In genomic region chr6:64054870-64055269, GRCh38 we compare ENCODE assay signal across 15 cellular contexts.
DNase-seq lines count a peak whose midpoint lies in the region; ATAC-seq and TF ChIP-seq lines count a peak whose summit lies in the region.
"Had no signal": no experiment of that assay in that cellular context is flagged by ENCODE, and none has a peak within 500 bp of the region (broad histone marks: within the 10 kb centered on the region; RNA-seq: fewer than 3 reads in every experiment).

No MANE protein-coding gene starts in this region.

- no peak overlapping the region; the same call in 1 of the 2 replicates for H2AK5ac ChIP-seq in IMR-90 (ENCODE audit: low read depth, low read length)

- 0 out of 4 replicates have a peak overlapping the region, but pooled peaks of 1 of the 2 experiments have one; percentile 1 for H4K8ac ChIP-seq in IMR-90 (ENCODE audit: low read depth in 2 of 2, low read length in 2 of 2)

- TF ChIP-seq CTCF in IMR-90 (conservative IDR thresholded peaks at IDR 0.05; ENCODE audit: low read depth, low read length) (no peak), neural progenitor cell (IDR thresholded peaks at IDR 0.05) (no peak), esophagus muscularis mucosa (IDR thresholded peaks at IDR 0.05) (no peak)

- no peak overlapping the region for H2BK120ac ChIP-seq in IMR-90 (ENCODE audit: low read depth, low read length)

- H3K9me3 Mint-ChIP-seq in neural progenitor cell = peaks cover 3% of the 10 kb centered on the region
- H3K9me3 Mint-ChIP-seq: CD8-positive, alpha-beta T cell had no signal

- H3K4me1 ChIP-seq in IMR-90 (ENCODE audit: control insufficient read depth, insufficient read depth, low read length) = peaks cover 2% of the 10 kb centered on the region; the same call in 1 of the 2 replicates
- H3K4me1 ChIP-seq in neural progenitor cell = no peaks in the 10 kb centered on the region
- no peaks in the 10 kb centered on the region for H3K4me1 ChIP-seq in esophagus muscularis mucosa
- H3K4me1 ChIP-seq: Caco-2, HAP-1 had no signal

- H2BK5ac ChIP-seq in IMR-90 (ENCODE audit: low read depth, low read length, poor library complexity, severe bottlenecking) = no peak overlapping the region

- peaks cover 7% of the 10 kb centered on the region for H3K4me1 Mint-ChIP-seq in neural progenitor cell

- H3K4me2 ChIP-seq in IMR-90 (ENCODE audit: low read depth, low read length) = no peak overlapping the region
- no peak overlapping the region for H3K4me2 ChIP-seq in neural progenitor cell

- H2BK20ac ChIP-seq in IMR-90 (ENCODE audit: low read depth, low read length) = no peak overlapping the region

- H3K9me3 ChIP-seq in IMR-90 (ENCODE audit: control insufficient read depth, insufficient read depth, low read length) (no peaks in the 10 kb centered on the region), neural progenitor cell (ENCODE audit: low read depth) (no peaks in the 10 kb centered on the region), esophagus muscularis mucosa (no peaks in the 10 kb centered on the region)
- H3K9me3 ChIP-seq: Caco-2, HAP-1 had no signal

- H2AFZ ChIP-seq in IMR-90 (replicated peaks; ENCODE audit: low read length, poor library complexity) (no peak overlapping the region), neural progenitor cell (replicated peaks) (peak overlapping the region; percentile 8)

- H3K9me1 ChIP-seq in IMR-90 (ENCODE audit: insufficient read depth, low read length) = 0 out of 2 replicates have a peak, but pooled peaks cover 2% of the 10 kb centered on the region

- H3K14ac ChIP-seq in IMR-90 (replicated peaks; ENCODE audit: low read depth, low read length) = 0 out of 2 replicates have a peak overlapping the region, but pooled peaks have one; percentile 19

- no peak overlapping the region for H3K23ac ChIP-seq in IMR-90 (ENCODE audit: low read depth, low read length)

- CTCF ChIA-PET in IMR-90 (lab: Yijun Ruan, JAX) = interaction anchor here (0.6 to 1.2 kb wide), 2 partner anchors 13 to 1042 kb away, joined by 3 read pairs; no protein-coding TSS in a partner anchor

- H3K27me3 Mint-ChIP-seq in neural progenitor cell (ENCODE audit: insufficient read depth, low read depth) = no peaks in the 10 kb centered on the region

- TF ChIP-seq EP300 in esophagus muscularis mucosa (IDR thresholded peaks at IDR 0.05) = no peak

- no peak for ATAC-seq in IMR-90 (ENCODE audit: low read depth)
- peak; percentile 67 for ATAC-seq in SK-N-SH treated with all-trans-retinoic acid at 6 μM for 48 hours
- no peak for ATAC-seq in HG02870 (IDR thresholded peaks at IDR 0.05; ENCODE audit: unreplicated experiment)
- ATAC-seq in GM18511 (IDR thresholded peaks at IDR 0.05; ENCODE audit: unreplicated experiment) = no peak
- ATAC-seq: CD8-positive, alpha-beta T cell had no signal

- no peak for DNase-seq in IMR-90
- DNase-seq in M059J (ENCODE audit: low read depth) = peak; percentile 58
- no peak for DNase-seq in neural progenitor cell (ENCODE audit: low spot score)
- no peak for DNase-seq in esophagus muscularis mucosa (ENCODE audit: extremely low spot score)
- DNase-seq: C1 segment of cervical spinal cord; Caco-2; CD8-positive, alpha-beta T cell; DMS153; DND-41; GOT3; HFFc6 had no signal

- H4K20me1 ChIP-seq in IMR-90 (ENCODE audit: insufficient read depth, low read length) (no peaks in the 10 kb centered on the region), neural progenitor cell (ENCODE audit: low read depth) (no peaks in the 10 kb centered on the region)

- no peak overlapping the region for H3K27ac Mint-ChIP-seq in neural progenitor cell
- H3K27ac Mint-ChIP-seq: CD8-positive, alpha-beta T cell; HFFc6 had no signal

- intact Hi-C loops in IMR-90 (cut with micrococcal nuclease) (no loop called here), esophagus muscularis mucosa (cut with DNase I) (no loop called here)

- no peak overlapping the region for H3K56ac ChIP-seq in IMR-90 (ENCODE audit: extremely low read depth, insufficient read depth, low read length)

- no CpG with 5 or more reads among the region's 1 CpG for WGBS in IMR-90 (ENCODE audit: extremely low coverage in 2 of 2, insufficient read length in 1 of 2), 2 experiments
- 41% methylated on average over 1 of the region's 1 CpG for WGBS in esophagus muscularis mucosa

- TF ChIP-seq POLR2A in IMR-90 (IDR thresholded peaks at IDR 0.05; ENCODE audit: low read depth, low read length) = no peak
- TF ChIP-seq POLR2A in esophagus muscularis mucosa (IDR thresholded peaks at IDR 0.05; ENCODE audit: low read depth) = no peak

- H4K5ac ChIP-seq in IMR-90 (ENCODE audit: low read depth, low read length) = no peak overlapping the region

- no peak overlapping the region for H4K91ac ChIP-seq in IMR-90 (ENCODE audit: insufficient read depth, low read depth, low read length)

- TF ChIP-seq RAD21 in IMR-90 (IDR thresholded peaks at IDR 0.05; ENCODE audit: low read length) = no peak

- H3F3A ChIP-seq in neural progenitor cell (ENCODE audit: low read depth) = no peaks in the 10 kb centered on the region

- H2AK9ac ChIP-seq in IMR-90 (replicated peaks; ENCODE audit: low read depth, low read length, poor library complexity) = no peak overlapping the region

- H3K4me3 ChIP-seq in IMR-90 (ENCODE audit: insufficient read depth, low read depth, low read length) (no peak overlapping the region), neural progenitor cell (no peak overlapping the region), esophagus muscularis mucosa (no peak overlapping the region)
- H3K4me3 ChIP-seq: HAP-1 had no signal

- H2BK15ac ChIP-seq in IMR-90 (ENCODE audit: low read depth, low read length) = no peak overlapping the region

- no peak overlapping the region for H3K4ac ChIP-seq in IMR-90 (ENCODE audit: low read depth, low read length)

- H3K27ac ChIP-seq in IMR-90 (ENCODE audit: insufficient read depth, low read length) (no peak overlapping the region), neural progenitor cell (no peak overlapping the region), esophagus muscularis mucosa (replicated peaks in 1 of 4) (no peak overlapping the region)

- no peaks in the 10 kb centered on the region for H3K79me1 ChIP-seq in IMR-90 (ENCODE audit: low read depth in 1 of 2, low read length in 2 of 2)

- dilution Hi-C loops in IMR-90 (cut with HindIII; ENCODE audit: low sequenced_read_pairs, unreplicated experiment) = no loop called here

- POLR2A ChIA-PET in IMR-90 (lab: Charles Lee; ENCODE audit: unreplicated experiment) = no interaction called here

- no TSS peak for BruUV-seq in IMR-90 (replicated peaks; lab: Mats Ljungman, UMichigan)

- no peaks in the 10 kb centered on the region for H3K79me2 ChIP-seq in neural progenitor cell (ENCODE audit: low read depth)

- no peak overlapping the region for H3K4me3 Mint-ChIP-seq in neural progenitor cell
- H3K4me3 Mint-ChIP-seq: CD8-positive, alpha-beta T cell; HFFc6 had no signal

- H3K36me3 ChIP-seq in IMR-90 (ENCODE audit: control insufficient read depth, insufficient read depth, low read length) (no peaks in the 10 kb centered on the region), neural progenitor cell (no peaks in the 10 kb centered on the region), esophagus muscularis mucosa (no peaks in the 10 kb centered on the region)
- H3K36me3 ChIP-seq: HAP-1 had no signal

- H3K36me3 Mint-ChIP-seq in neural progenitor cell = no peaks in the 10 kb centered on the region
- H3K36me3 Mint-ChIP-seq: CD8-positive, alpha-beta T cell had no signal

- H3K9ac ChIP-seq in IMR-90 (ENCODE audit: low read depth, low read length) = no peak overlapping the region
- no peak overlapping the region for H3K9ac ChIP-seq in neural progenitor cell

- no peak overlapping the region; the same call in 1 of the 2 replicates for H3K18ac ChIP-seq in IMR-90 (ENCODE audit: low read depth, low read length)

- in situ Hi-C loops in IMR-90 (cut with MboI; ENCODE audit: low sequenced_read_pairs) = no loop called here

- H3K27me3 ChIP-seq in IMR-90 (ENCODE audit: control insufficient read depth, insufficient read depth, low read length) (no peaks in the 10 kb centered on the region), neural progenitor cell (no peaks in the 10 kb centered on the region), esophagus muscularis mucosa (no peaks in the 10 kb centered on the region)

TF ChIP-seq in IMR-90, 13 proteins besides CTCF, POLR2A, EP300 and RAD21 (continues in another document):
- TF ChIP-seq USF2 (IDR thresholded peaks at IDR 0.05; ENCODE audit: low read depth, low read length) (no peak), MAFK (IDR thresholded peaks at IDR 0.05; ENCODE audit: low read depth, low read length) (no peak), CHD1 (IDR thresholded peaks at IDR 0.05; ENCODE audit: low read depth, low read length) (no peak), FOS (IDR thresholded peaks at IDR 0.05; ENCODE audit: low read depth, low read length) (no peak), RCOR1 (IDR thresholded peaks at IDR 0.05; ENCODE audit: insufficient replicate concordance, low read length) (no peak), NFE2L2 (IDR thresholded peaks at IDR 0.05; ENCODE audit: low read depth, low read length) (no peak), CEBPB (IDR thresholded peaks at IDR 0.05; ENCODE audit: low read depth, low read length) (no peak), BHLHE40 (IDR thresholded peaks at IDR 0.05; ENCODE audit: low read depth, low read length) (no peak)

TF ChIP-seq in SK-N-SH treated with all-trans-retinoic acid at 6 μM for 48 hours, 23 proteins besides CTCF, POLR2A, EP300 and RAD21:
- no peak for TF ChIP-seq POU6F1 (CRISPR knock-in tag; IDR thresholded peaks at IDR 0.05; ENCODE audit: borderline replicate concordance, low read depth)
- peak; percentile 88 for TF ChIP-seq ISL1 (CRISPR knock-in tag; IDR thresholded peaks at IDR 0.05)
